Comparison of ENCODE assay signal across 8 cellular contexts in genomic region chr3:105369501-105370371, GRCh38. TPM values are rescaled to one million over a fixed set of nuclear protein-coding genes. Genes with fewer than 3 reads are reported as not detected.
DNase-seq lines count a peak whose midpoint lies in the region; ATAC-seq, FAIRE-seq and TF ChIP-seq lines count a peak whose summit lies in the region.

No MANE protein-coding gene starts in this region.

- no peak for FAIRE-seq in urothelium cell line (lab: Jason Lieb, UNC)

- H3K36me3 Mint-ChIP-seq in neural crest cell (ENCODE audit: low read depth) = no peaks in the 10 kb centered on the region

- peaks cover 8% of the 10 kb centered on the region for H3K4me1 ChIP-seq in HUES6 (ENCODE audit: control insufficient read depth, insufficient read depth, low read length)
- peaks cover 0 to 49% (median 2%) of the 10 kb centered on the region in 3 donors for H3K4me1 ChIP-seq in gastroesophageal sphincter

- H3K9ac ChIP-seq in HUES6 (ENCODE audit: low read length) = peak overlapping the region; percentile 83

- TF ChIP-seq CTCF in gastroesophageal sphincter (IDR thresholded peaks at IDR 0.05) = peak; percentile 39 to 66 (median 64)
- TF ChIP-seq CTCF in neural crest cell (conservative IDR thresholded peaks at IDR 0.05) = peak; percentile 76

- H3K27me3 Mint-ChIP-seq in neural crest cell (ENCODE audit: low read depth) = peaks cover 42% of the 10 kb centered on the region

- peak; percentile 9 for ATAC-seq in GM21423 (IDR thresholded peaks at IDR 0.05; ENCODE audit: unreplicated experiment)
- ATAC-seq in gastroesophageal sphincter = no peak

- peaks cover 29% of the 10 kb centered on the region for H3K27me3 ChIP-seq in HUES6 (ENCODE audit: control insufficient read depth, insufficient read depth, low read length)
- no peaks in the 10 kb centered on the region for H3K27me3 ChIP-seq in gastroesophageal sphincter

- no peak for TF ChIP-seq POLR2A in gastroesophageal sphincter (IDR thresholded peaks at IDR 0.05)

- H3K27ac ChIP-seq in HUES6 (ENCODE audit: low read depth, low read length) (no peak overlapping the region), gastroesophageal sphincter (peak overlapping the region; percentile 74 to 82 (median 80))

- peak overlapping the region; percentile 98 for H3K4me3 ChIP-seq in HUES6 (ENCODE audit: low read depth, low read length)
- H3K4me3 ChIP-seq in gastroesophageal sphincter = peak overlapping the region; percentile 51 to 66

- no peaks in the 10 kb centered on the region for H3K9me3 ChIP-seq in HUES6 (ENCODE audit: control insufficient read depth, insufficient read depth, low read depth, low read length)
- H3K9me3 ChIP-seq in gastroesophageal sphincter = no peaks in the 10 kb centered on the region

- WGBS in gastroesophageal sphincter (ENCODE audit: low coverage in 1 of 2), 2 donors = 0 to 1% methylated on average over 14 to 22 of the region's 22 CpGs

- no peak for TF ChIP-seq EP300 in gastroesophageal sphincter (IDR thresholded peaks at IDR 0.05)

- no peak overlapping the region for H3K27ac Mint-ChIP-seq in neural crest cell (ENCODE audit: unreplicated experiment)

- peak overlapping the region; percentile 88 for H3K4me3 Mint-ChIP-seq in neural crest cell

- no peaks in the 10 kb centered on the region for H3K36me3 ChIP-seq in HUES6 (ENCODE audit: control insufficient read depth, insufficient read depth, low read length)
- no peaks in the 10 kb centered on the region for H3K36me3 ChIP-seq in gastroesophageal sphincter

- H3K9me3 Mint-ChIP-seq in neural crest cell = no peaks in the 10 kb centered on the region

- peaks cover 37% of the 10 kb centered on the region for H3K4me1 Mint-ChIP-seq in neural crest cell

- DNase-seq in DMS 273 treated with DMSO at 0.1 percent for 48 hours (lab: John Stamatoyannopoulos, UW) (peak; percentile 80), OCI-M2 (lab: John Stamatoyannopoulos, UW; ENCODE audit: unreplicated experiment) (peak; percentile 23), activated gamma-delta T cell treated with Interleukin-2 at 50 U/mL for 16 hours (peak; percentile 22), neural crest cell (ENCODE audit: low read depth, low spot score) (peak; percentile 41), urothelium cell line (ENCODE audit: low spot score) (peak; percentile 31)

RNA-seq across cellular contexts. Expression of gene ALCAM, which starts 3.0 kb away (rescaled TPM):
- total RNA-seq in gastroesophageal sphincter (10 to 100 TPM; 16.8 to 62.0 (median 27.5) TPM), neural crest cell (8.4 and 8.7 TPM in 2 replicates)

Comparison
In these comparisons a context has a peak if more than half of its experiments do, and no peak if none do; other contexts are left out.
1. DNase-seq: peak in every context shown above with its lines; median percentile 80 in DMS 273 treated with DMSO at 0.1 percent for 48 hours; 41 in neural crest cell; 31 in urothelium cell line; 23 in OCI-M2; 22 in activated gamma-delta T cell treated with Interleukin-2 at 50 U/mL for 16 hours.